In the genomic region with DNA sequence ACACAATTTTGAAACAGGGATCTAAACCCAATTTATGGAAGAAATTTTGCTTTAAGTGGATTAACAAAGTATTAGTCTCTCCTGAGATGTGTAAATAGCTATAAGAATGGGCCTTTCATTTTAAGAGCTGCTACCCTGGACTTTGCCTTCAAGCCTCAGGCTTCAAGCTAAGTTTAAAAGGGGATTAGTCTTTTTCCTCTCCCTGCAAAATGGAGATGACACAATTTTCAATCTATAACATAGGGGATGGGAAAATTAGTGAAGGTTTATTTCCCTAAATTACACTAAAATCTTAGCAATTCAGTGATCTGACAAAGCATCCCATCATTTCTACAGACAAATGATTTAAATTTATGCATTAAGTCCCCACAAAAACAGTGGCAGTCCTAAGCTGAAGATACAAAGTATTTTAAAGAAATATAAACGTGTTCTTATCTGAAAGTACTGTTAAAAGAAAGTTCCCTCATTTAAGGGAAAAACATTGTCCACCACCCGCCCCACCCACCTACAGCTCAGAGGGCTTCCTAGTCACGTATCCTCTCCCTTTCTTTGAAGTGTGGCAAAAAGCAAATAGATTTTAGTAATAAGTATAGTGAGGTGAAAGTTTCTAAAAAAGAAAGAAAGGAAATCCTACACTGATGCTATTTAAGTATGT, we compare ENCODE assay signal across 1 cellular context.
TF ChIP-seq lines count a peak whose summit lies in the region.

No MANE protein-coding gene starts in this region.

TF ChIP-seq in HepG2, 621 proteins besides CTCF, POLR2A, EP300 and RAD21 (continued from another document and continues in another):
- TF ChIP-seq, protein P1, sequence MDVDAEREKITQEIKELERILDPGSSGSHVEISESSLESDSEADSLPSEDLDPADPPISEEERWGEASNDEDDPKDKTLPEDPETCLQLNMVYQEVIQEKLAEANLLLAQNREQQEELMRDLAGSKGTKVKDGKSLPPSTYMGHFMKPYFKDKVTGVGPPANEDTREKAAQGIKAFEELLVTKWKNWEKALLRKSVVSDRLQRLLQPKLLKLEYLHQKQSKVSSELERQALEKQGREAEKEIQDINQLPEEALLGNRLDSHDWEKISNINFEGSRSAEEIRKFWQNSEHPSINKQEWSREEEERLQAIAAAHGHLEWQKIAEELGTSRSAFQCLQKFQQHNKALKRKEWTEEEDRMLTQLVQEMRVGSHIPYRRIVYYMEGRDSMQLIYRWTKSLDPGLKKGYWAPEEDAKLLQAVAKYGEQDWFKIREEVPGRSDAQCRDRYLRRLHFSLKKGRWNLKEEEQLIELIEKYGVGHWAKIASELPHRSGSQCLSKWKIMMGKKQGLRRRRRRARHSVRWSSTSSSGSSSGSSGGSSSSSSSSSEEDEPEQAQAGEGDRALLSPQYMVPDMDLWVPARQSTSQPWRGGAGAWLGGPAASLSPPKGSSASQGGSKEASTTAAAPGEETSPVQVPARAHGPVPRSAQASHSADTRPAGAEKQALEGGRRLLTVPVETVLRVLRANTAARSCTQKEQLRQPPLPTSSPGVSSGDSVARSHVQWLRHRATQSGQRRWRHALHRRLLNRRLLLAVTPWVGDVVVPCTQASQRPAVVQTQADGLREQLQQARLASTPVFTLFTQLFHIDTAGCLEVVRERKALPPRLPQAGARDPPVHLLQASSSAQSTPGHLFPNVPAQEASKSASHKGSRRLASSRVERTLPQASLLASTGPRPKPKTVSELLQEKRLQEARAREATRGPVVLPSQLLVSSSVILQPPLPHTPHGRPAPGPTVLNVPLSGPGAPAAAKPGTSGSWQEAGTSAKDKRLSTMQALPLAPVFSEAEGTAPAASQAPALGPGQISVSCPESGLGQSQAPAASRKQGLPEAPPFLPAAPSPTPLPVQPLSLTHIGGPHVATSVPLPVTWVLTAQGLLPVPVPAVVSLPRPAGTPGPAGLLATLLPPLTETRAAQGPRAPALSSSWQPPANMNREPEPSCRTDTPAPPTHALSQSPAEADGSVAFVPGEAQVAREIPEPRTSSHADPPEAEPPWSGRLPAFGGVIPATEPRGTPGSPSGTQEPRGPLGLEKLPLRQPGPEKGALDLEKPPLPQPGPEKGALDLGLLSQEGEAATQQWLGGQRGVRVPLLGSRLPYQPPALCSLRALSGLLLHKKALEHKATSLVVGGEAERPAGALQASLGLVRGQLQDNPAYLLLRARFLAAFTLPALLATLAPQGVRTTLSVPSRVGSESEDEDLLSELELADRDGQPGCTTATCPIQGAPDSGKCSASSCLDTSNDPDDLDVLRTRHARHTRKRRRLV (CRISPR knock-in tag; IDR thresholded peaks at IDR 0.05) = no peak
- TF ChIP-seq SIX1 (CRISPR knock-in tag; IDR thresholded peaks at IDR 0.05; ENCODE audit: borderline replicate concordance) (peak; percentile 84), SETDB1 (CRISPR knock-in tag; IDR thresholded peaks at IDR 0.05; ENCODE audit: borderline replicate concordance) (no peak), DMAP1 (CRISPR knock-in tag; IDR thresholded peaks at IDR 0.05) (peak; percentile 80), PAX8 (CRISPR knock-in tag; IDR thresholded peaks at IDR 0.05; ENCODE audit: borderline replicate concordance) (no peak), ZNF567 (CRISPR knock-in tag; IDR thresholded peaks at IDR 0.05; ENCODE audit: borderline replicate concordance) (no peak), IRF2 (CRISPR knock-in tag; IDR thresholded peaks at IDR 0.05) (peak; percentile 76; the same call in 1 of the 2 replicates), SP2 (CRISPR knock-in tag; IDR thresholded peaks at IDR 0.05) (no peak), IKZF1 (IDR thresholded peaks at IDR 0.05) (no peak), KLF16 (CRISPR knock-in tag; IDR thresholded peaks at IDR 0.05) (peak in 1 of 2 experiments; percentile 65; a peak in 2 of 4 replicates), NCOR1 (IDR thresholded peaks at IDR 0.05; ENCODE audit: borderline replicate concordance, low read length) (peak; percentile 82), ISX (CRISPR knock-in tag; conservative IDR thresholded peaks at IDR 0.05) (no peak), REPIN1 (CRISPR knock-in tag; IDR thresholded peaks at IDR 0.05; ENCODE audit: borderline replicate concordance, low read depth) (peak; percentile 61; the same call in 1 of the 2 replicates), ZNF660 (CRISPR knock-in tag; IDR thresholded peaks at IDR 0.05; ENCODE audit: borderline replicate concordance, low read depth) (no peak)
- TF ChIP-seq, protein P2, sequence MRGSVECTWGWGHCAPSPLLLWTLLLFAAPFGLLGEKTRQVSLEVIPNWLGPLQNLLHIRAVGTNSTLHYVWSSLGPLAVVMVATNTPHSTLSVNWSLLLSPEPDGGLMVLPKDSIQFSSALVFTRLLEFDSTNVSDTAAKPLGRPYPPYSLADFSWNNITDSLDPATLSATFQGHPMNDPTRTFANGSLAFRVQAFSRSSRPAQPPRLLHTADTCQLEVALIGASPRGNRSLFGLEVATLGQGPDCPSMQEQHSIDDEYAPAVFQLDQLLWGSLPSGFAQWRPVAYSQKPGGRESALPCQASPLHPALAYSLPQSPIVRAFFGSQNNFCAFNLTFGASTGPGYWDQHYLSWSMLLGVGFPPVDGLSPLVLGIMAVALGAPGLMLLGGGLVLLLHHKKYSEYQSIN (CRISPR knock-in tag; IDR thresholded peaks at IDR 0.05; ENCODE audit: borderline replicate concordance) = no peak
- TF ChIP-seq, protein P3, sequence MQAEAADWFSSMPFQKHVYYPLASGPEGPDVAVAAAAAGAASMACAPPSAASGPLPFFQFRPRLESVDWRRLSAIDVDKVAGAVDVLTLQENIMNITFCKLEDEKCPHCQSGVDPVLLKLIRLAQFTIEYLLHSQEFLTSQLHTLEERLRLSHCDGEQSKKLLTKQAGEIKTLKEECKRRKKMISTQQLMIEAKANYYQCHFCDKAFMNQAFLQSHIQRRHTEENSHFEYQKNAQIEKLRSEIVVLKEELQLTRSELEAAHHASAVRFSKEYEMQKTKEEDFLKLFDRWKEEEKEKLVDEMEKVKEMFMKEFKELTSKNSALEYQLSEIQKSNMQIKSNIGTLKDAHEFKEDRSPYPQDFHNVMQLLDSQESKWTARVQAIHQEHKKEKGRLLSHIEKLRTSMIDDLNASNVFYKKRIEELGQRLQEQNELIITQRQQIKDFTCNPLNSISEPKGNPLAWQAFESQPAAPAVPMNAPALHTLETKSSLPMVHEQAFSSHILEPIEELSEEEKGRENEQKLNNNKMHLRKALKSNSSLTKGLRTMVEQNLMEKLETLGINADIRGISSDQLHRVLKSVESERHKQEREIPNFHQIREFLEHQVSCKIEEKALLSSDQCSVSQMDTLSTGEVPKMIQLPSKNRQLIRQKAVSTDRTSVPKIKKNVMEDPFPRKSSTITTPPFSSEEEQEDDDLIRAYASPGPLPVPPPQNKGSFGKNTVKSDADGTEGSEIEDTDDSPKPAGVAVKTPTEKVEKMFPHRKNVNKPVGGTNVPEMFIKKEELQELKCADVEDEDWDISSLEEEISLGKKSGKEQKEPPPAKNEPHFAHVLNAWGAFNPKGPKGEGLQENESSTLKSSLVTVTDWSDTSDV (CRISPR knock-in tag; IDR thresholded peaks at IDR 0.05) = no peak
- TF ChIP-seq, protein P4, sequence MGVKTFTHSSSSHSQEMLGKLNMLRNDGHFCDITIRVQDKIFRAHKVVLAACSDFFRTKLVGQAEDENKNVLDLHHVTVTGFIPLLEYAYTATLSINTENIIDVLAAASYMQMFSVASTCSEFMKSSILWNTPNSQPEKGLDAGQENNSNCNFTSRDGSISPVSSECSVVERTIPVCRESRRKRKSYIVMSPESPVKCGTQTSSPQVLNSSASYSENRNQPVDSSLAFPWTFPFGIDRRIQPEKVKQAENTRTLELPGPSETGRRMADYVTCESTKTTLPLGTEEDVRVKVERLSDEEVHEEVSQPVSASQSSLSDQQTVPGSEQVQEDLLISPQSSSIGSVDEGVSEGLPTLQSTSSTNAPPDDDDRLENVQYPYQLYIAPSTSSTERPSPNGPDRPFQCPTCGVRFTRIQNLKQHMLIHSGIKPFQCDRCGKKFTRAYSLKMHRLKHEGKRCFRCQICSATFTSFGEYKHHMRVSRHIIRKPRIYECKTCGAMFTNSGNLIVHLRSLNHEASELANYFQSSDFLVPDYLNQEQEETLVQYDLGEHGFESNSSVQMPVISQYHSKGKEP (CRISPR knock-in tag; IDR thresholded peaks at IDR 0.05) = no peak
- TF ChIP-seq, protein P5, sequence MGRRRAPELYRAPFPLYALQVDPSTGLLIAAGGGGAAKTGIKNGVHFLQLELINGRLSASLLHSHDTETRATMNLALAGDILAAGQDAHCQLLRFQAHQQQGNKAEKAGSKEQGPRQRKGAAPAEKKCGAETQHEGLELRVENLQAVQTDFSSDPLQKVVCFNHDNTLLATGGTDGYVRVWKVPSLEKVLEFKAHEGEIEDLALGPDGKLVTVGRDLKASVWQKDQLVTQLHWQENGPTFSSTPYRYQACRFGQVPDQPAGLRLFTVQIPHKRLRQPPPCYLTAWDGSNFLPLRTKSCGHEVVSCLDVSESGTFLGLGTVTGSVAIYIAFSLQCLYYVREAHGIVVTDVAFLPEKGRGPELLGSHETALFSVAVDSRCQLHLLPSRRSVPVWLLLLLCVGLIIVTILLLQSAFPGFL (CRISPR knock-in tag; IDR thresholded peaks at IDR 0.05) = no peak
- TF ChIP-seq, protein P6, sequence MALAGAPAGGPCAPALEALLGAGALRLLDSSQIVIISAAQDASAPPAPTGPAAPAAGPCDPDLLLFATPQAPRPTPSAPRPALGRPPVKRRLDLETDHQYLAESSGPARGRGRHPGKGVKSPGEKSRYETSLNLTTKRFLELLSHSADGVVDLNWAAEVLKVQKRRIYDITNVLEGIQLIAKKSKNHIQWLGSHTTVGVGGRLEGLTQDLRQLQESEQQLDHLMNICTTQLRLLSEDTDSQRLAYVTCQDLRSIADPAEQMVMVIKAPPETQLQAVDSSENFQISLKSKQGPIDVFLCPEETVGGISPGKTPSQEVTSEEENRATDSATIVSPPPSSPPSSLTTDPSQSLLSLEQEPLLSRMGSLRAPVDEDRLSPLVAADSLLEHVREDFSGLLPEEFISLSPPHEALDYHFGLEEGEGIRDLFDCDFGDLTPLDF (CRISPR knock-in tag; IDR thresholded peaks at IDR 0.05) = no peak
- TF ChIP-seq, protein P7, sequence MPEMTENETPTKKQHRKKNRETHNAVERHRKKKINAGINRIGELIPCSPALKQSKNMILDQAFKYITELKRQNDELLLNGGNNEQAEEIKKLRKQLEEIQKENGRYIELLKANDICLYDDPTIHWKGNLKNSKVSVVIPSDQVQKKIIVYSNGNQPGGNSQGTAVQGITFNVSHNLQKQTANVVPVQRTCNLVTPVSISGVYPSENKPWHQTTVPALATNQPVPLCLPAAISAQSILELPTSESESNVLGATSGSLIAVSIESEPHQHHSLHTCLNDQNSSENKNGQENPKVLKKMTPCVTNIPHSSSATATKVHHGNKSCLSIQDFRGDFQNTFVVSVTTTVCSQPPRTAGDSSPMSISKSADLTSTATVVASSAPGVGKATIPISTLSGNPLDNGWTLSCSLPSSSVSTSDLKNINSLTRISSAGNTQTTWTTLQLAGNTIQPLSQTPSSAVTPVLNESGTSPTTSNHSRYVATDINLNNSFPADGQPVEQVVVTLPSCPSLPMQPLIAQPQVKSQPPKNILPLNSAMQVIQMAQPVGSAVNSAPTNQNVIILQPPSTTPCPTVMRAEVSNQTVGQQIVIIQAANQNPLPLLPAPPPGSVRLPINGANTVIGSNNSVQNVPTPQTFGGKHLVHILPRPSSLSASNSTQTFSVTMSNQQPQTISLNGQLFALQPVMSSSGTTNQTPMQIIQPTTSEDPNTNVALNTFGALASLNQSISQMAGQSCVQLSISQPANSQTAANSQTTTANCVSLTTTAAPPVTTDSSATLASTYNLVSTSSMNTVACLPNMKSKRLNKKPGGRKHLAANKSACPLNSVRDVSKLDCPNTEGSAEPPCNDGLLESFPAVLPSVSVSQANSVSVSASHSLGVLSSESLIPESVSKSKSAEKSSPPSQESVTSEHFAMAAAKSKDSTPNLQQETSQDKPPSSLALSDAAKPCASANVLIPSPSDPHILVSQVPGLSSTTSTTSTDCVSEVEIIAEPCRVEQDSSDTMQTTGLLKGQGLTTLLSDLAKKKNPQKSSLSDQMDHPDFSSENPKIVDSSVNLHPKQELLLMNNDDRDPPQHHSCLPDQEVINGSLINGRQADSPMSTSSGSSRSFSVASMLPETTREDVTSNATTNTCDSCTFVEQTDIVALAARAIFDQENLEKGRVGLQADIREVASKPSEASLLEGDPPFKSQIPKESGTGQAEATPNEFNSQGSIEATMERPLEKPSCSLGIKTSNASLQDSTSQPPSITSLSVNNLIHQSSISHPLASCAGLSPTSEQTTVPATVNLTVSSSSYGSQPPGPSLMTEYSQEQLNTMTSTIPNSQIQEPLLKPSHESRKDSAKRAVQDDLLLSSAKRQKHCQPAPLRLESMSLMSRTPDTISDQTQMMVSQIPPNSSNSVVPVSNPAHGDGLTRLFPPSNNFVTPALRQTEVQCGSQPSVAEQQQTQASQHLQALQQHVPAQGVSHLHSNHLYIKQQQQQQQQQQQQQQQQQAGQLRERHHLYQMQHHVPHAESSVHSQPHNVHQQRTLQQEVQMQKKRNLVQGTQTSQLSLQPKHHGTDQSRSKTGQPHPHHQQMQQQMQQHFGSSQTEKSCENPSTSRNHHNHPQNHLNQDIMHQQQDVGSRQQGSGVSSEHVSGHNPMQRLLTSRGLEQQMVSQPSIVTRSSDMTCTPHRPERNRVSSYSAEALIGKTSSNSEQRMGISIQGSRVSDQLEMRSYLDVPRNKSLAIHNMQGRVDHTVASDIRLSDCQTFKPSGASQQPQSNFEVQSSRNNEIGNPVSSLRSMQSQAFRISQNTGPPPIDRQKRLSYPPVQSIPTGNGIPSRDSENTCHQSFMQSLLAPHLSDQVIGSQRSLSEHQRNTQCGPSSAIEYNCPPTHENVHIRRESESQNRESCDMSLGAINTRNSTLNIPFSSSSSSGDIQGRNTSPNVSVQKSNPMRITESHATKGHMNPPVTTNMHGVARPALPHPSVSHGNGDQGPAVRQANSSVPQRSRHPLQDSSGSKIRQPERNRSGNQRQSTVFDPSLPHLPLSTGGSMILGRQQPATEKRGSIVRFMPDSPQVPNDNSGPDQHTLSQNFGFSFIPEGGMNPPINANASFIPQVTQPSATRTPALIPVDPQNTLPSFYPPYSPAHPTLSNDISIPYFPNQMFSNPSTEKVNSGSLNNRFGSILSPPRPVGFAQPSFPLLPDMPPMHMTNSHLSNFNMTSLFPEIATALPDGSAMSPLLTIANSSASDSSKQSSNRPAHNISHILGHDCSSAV (CRISPR knock-in tag; IDR thresholded peaks at IDR 0.05; ENCODE audit: borderline replicate concordance) = no peak
- TF ChIP-seq, protein P8, sequence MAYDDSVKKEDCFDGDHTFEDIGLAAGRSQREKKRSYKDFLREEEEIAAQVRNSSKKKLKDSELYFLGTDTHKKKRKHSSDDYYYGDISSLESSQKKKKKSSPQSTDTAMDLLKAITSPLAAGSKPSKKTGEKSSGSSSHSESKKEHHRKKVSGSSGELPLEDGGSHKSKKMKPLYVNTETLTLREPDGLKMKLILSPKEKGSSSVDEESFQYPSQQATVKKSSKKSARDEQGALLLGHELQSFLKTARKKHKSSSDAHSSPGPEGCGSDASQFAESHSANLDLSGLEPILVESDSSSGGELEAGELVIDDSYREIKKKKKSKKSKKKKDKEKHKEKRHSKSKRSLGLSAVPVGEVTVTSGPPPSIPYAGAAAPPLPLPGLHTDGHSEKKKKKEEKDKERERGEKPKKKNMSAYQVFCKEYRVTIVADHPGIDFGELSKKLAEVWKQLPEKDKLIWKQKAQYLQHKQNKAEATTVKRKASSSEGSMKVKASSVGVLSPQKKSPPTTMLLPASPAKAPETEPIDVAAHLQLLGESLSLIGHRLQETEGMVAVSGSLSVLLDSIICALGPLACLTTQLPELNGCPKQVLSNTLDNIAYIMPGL (CRISPR knock-in tag; IDR thresholded peaks at IDR 0.05; ENCODE audit: borderline replicate concordance in 1 of 2, low read depth in 1 of 2) = peak in 1 of 2 experiments; percentile 54; a peak in 2 of 4 replicates
